ENCODE assay signal across 1 cellular context in the genomic region with DNA sequence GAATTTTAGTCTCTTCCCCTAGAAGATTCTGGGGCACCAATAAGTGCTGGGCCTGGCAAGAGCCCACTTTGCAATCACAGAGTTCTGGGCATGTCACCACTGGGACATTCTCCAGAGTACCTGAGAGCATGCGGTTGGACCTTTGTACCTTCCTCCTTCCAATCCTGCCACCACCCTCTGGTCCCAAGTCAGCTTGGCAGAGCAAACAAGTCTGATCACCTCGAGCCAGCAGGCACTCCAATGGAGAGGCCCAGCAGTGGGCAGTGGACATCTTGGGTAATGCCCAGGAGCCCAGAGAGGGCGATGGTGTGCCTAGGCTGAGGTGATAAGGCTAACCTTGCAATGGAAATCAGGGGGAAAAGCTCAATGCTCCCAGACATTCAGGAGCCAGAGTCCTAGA.
TF ChIP-seq lines count a peak whose summit lies in the region.

No MANE protein-coding gene starts in this region.

TF ChIP-seq in endothelial cell of umbilical vein, 7 proteins besides CTCF, POLR2A, EP300 and RAD21:
- TF ChIP-seq EZH2 (IDR thresholded peaks at IDR 0.05; ENCODE audit: borderline replicate concordance, low read depth, low read length, severe bottlenecking) (no peak), MYC (IDR thresholded peaks at IDR 0.05; ENCODE audit: low read depth, low read length) (no peak)
